8 cellular contexts compared by ENCODE assay signal in genomic region chrX:71118032-71118984, GRCh38. TPM values are rescaled to one million over a fixed set of nuclear protein-coding genes. Genes with fewer than 3 reads are reported as not detected.
DNase-seq lines count a peak whose midpoint lies in the region; ATAC-seq and TF ChIP-seq lines count a peak whose summit lies in the region.

Gene MED12, plus strand, starts transcription at chrX:71118596. Its CDS starts 159 bp downstream, at chrX:71118755.

- peak; percentile 78 for ATAC-seq in HG03097 (IDR thresholded peaks at IDR 0.05; ENCODE audit: low FRiP score, unreplicated experiment)
- ATAC-seq in activated B cell treated with CpG ODN at 0.5 μM for 24 hours (ENCODE audit: low read depth), result peak; percentile 96

- CTCF ChIA-PET in activated B cell treated with CpG ODN at 0.5 μM for 24 hours (lab: Charles Lee), result interaction anchor here (1.3 to 2.1 kb wide), 3 partner anchors 13 to 19 kb away, joined by 3 to 10 read pairs (median 7); no protein-coding TSS in a partner anchor

- intact Hi-C loops in activated B cell treated with CpG ODN at 0.5 μM for 24 hours (cut with micrococcal nuclease), result loop anchor here (1.0 to 2.0 kb wide), 5 partner anchors 11 to 164 kb away; partner anchors contain the start of genes FOXO4, NONO and SNX12

- H3K36me3 ChIP-seq in ACC112 (ENCODE audit: insufficient read depth, low read length), result no peaks in the 10 kb centered on the region

- peak within 1 kb of the TSS; percentile 83 for H3K4me3 ChIP-seq in ACC112 (ENCODE audit: low read depth, low read length)
- peak within 1 kb of the TSS; percentile 62 to 67 for H3K4me3 ChIP-seq in cardiac fibroblast (replicated peaks in 1 of 2; ENCODE audit: low read depth in 2 of 2, low read length in 2 of 2)

- peak; percentile 44 for TF ChIP-seq POLR2A in GM18526 (IDR thresholded peaks at IDR 0.05; ENCODE audit: extremely low read depth, insufficient read length)

- no peak for TF ChIP-seq CTCF in activated B cell treated with CpG ODN at 0.5 μM for 24 hours (IDR thresholded peaks at IDR 0.05)
- TF ChIP-seq CTCF in cardiac fibroblast (IDR thresholded peaks at IDR 0.05; ENCODE audit: low read depth, low read length), result no peak

- no peaks in the 10 kb centered on the region for H3K27me3 Mint-ChIP-seq in activated B cell treated with CpG ODN at 0.5 μM for 24 hours

- H3K4me1 Mint-ChIP-seq in activated B cell treated with CpG ODN at 0.5 μM for 24 hours, result peaks cover 16% of the 10 kb centered on the region

- peak within 1 kb of the TSS; percentile 78 for H2AFZ ChIP-seq in ACC112 (ENCODE audit: low read length, unreplicated experiment)

- H3K27me3 ChIP-seq in ACC112 (ENCODE audit: insufficient read depth, low read length), result no peaks in the 10 kb centered on the region

- POLR2A ChIA-PET in activated B cell treated with CpG ODN at 0.5 μM for 24 hours (lab: Charles Lee), result interaction anchor here (0.5 to 5.0 kb wide), 16 partner anchors 9 to 414 kb away, joined by 3 to 89 read pairs (median 6); partner anchors contain the start of genes CXorf65, FOXO4, NONO and OGT

- H3K9me3 Mint-ChIP-seq in activated B cell treated with CpG ODN at 0.5 μM for 24 hours, result no peaks in the 10 kb centered on the region

- peak within 1 kb of the TSS; percentile 46; the same call in 1 of the 2 replicates for H3K27ac ChIP-seq in ACC112 (ENCODE audit: low read depth, low read length)

- peak within 1 kb of the TSS; percentile 85 for H3K4me3 Mint-ChIP-seq in activated B cell treated with CpG ODN at 0.5 μM for 24 hours

- no peaks in the 10 kb centered on the region for H3K4me1 ChIP-seq in ACC112 (ENCODE audit: control insufficient read depth, insufficient read depth, low read length, unreplicated experiment)

- peak; percentile 91 for DNase-seq in NCI-H2227 treated with DMSO at 0.1 percent for 48 hours (lab: John Stamatoyannopoulos, UW)
- DNase-seq in activated B cell treated with CpG ODN at 0.5 μM for 24 hours, result peak; percentile 76
- DNase-seq in cardiac fibroblast (ENCODE audit: low read depth in 2 of 2), result peak; percentile 70 to 87
- DNase-seq in inferior parietal cortex (ENCODE audit: extremely low spot score), result peak; percentile 78
- DNase-seq in smooth muscle cell of the brain vasculature (ENCODE audit: low read depth, low spot score), result peak; percentile 46

- peaks cover 6% of the 10 kb centered on the region for H3K79me2 ChIP-seq in ACC112 (ENCODE audit: control insufficient read depth, insufficient read depth, low read length, unreplicated experiment)

- H3K36me3 Mint-ChIP-seq in activated B cell treated with CpG ODN at 0.5 μM for 24 hours (ENCODE audit: low read depth), result peaks cover 29% of the 10 kb centered on the region

- peak within 1 kb of the TSS; percentile 89 for H3K27ac Mint-ChIP-seq in activated B cell treated with CpG ODN at 0.5 μM for 24 hours

RNA-seq across cellular contexts. Expression of gene MED12, which starts in this region (rescaled TPM):
- total RNA-seq in activated B cell treated with CpG ODN at 0.5 μM for 24 hours, result 81.7 and 102 TPM in 2 replicates

Comparison
In these comparisons a context has a peak if more than half of its experiments do, and no peak if none do; other contexts are left out.
1. Peak in every context shown above with its lines: DNase-seq, ATAC-seq, H3K4me3 ChIP-seq and H3K27ac ChIP-seq.